12 cellular contexts compared by ENCODE assay signal in the genomic region with DNA sequence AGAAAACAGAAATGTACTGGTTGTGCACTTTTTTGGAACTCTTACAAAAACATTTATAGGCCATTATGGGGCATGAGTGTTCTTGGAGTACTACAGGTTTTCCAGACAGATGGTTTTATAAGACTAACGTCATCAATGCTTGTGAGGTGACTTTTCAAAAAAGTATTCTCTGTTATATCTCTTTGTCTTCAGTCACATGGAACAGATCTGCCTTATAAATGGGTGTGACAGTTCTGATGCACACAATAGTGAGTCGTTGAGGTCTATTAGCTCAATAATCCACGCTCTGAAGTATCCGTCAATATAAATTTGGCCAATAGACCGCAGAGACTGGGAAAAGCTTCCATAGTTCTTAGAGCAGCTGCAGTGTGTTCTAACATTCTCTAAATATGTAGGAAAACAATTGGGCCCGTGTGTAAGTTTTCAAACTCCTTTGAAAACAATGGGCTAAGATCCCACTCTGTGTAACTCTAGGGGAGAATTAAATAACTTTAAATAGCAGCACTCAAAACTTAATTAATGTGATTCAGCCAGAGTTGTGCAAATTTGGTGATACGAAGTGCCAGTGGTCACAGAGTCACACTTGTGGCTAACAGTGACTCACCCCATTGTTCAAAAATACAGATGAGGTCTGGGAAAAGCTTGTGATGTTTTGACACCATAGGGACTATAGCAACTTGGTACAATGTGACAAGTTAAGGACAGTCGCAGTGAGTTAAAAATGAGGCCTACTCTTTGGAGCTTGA.
DNase-seq lines count a peak whose midpoint lies in the region; ATAC-seq and TF ChIP-seq lines count a peak whose summit lies in the region.
"Had no signal": no experiment of that assay in that cellular context is flagged by ENCODE, and none has a peak within 500 bp of the region (broad histone marks: within the 10 kb centered on the region; RNA-seq: fewer than 3 reads in every experiment).

No MANE protein-coding gene starts in this region.

- peak; percentile 37 for ATAC-seq in esophagus mucosa
- ATAC-seq in HG03439 (IDR thresholded peaks at IDR 0.05; ENCODE audit: unreplicated experiment), result no peak

- no peaks in the 10 kb centered on the region for H4K20me1 ChIP-seq in GM23248 (ENCODE audit: insufficient read depth)

- in situ Hi-C loops in GM23248 (cut with MboI), result no loop called here

- H3K4me3 ChIP-seq in GM23248 (no peak overlapping the region), uterus (no peak overlapping the region)

- no peaks in the 10 kb centered on the region for H3K9me3 ChIP-seq in GM23248 (ENCODE audit: low read depth)
- H3K9me3 ChIP-seq in uterus, result no peaks in the 10 kb centered on the region

- peak; percentile 83 for DNase-seq in GM23248
- DNase-seq in NCI-H446 treated with DMSO at 0.1 percent for 48 hours (lab: John Stamatoyannopoulos, UW), result peak; percentile 44
- DNase-seq in retina, result peak; percentile 59
- no peak for DNase-seq in middle frontal gyrus (ENCODE audit: extremely low spot score, low spot score)
- DNase-seq in uterus, result no peak
- DNase-seq in LoVo (ENCODE audit: low spot score), result no peak
- DNase-seq: activated gamma-delta T cell, KBM-7, nephron progenitor cell, SW 1271 had no signal

- H3K27me3 ChIP-seq in GM23248 (replicated peaks; ENCODE audit: insufficient read depth) (no peaks in the 10 kb centered on the region), uterus (no peaks in the 10 kb centered on the region)

- H3K27ac ChIP-seq in GM23248 (peak overlapping the region; percentile 84), uterus (no peak overlapping the region)

- no peak for TF ChIP-seq POLR2A in uterus (IDR thresholded peaks at IDR 0.05)

- TF ChIP-seq CTCF in uterus (IDR thresholded peaks at IDR 0.05), result no peak

- no peaks in the 10 kb centered on the region for H3K36me3 ChIP-seq in GM23248 (ENCODE audit: low read depth)
- no peaks in the 10 kb centered on the region for H3K36me3 ChIP-seq in uterus

- intact Hi-C loops in uterus (cut with DNase I; ENCODE audit: low total_unique reads), result no loop called here

- H3K79me2 ChIP-seq in GM23248 (ENCODE audit: insufficient read depth), result no peaks in the 10 kb centered on the region

- H3F3A ChIP-seq in GM23248 (ENCODE audit: insufficient read depth), result peaks cover 24% of the 10 kb centered on the region

- 13% methylated on average over 8 of the region's 8 CpGs for WGBS in GM23248 (ENCODE audit: low coverage in 1 of 2, low lambda C conversion rate in 2 of 2, missing lambda C conversion rate in 2 of 2), 2 experiments

- H3K4me1 ChIP-seq in GM23248 (ENCODE audit: insufficient read depth) (peaks cover 26% of the 10 kb centered on the region), uterus (no peaks in the 10 kb centered on the region)

- no peaks in the 10 kb centered on the region for H3K9me2 ChIP-seq in GM23248 (ENCODE audit: insufficient read depth)

- H3K9ac ChIP-seq in GM23248, result peak overlapping the region; percentile 55

- H2AFZ ChIP-seq in GM23248, result peak overlapping the region; percentile 5; the same call in 1 of the 2 replicates

- H3K4me2 ChIP-seq in GM23248 (ENCODE audit: unreplicated experiment), result peak overlapping the region; percentile 58

Comparison
In these comparisons a context has a peak if more than half of its experiments do, and no peak if none do; other contexts are left out.
1. DNase-seq: peak in GM23248 (single experiment), NCI-H446 treated with DMSO at 0.1 percent for 48 hours (single experiment) and retina (single experiment); none in middle frontal gyrus (single experiment), uterus (0 of 2) and LoVo (single experiment).